Comparison of ENCODE assay signal across 17 cellular contexts in genomic region chr6:154187714-154188113, GRCh38.
"Had no signal": no experiment of that assay in that cellular context is flagged by ENCODE, and none has a peak within 500 bp of the region (broad histone marks: within the 10 kb centered on the region; RNA-seq: fewer than 3 reads in every experiment).

No MANE protein-coding gene starts in this region.

- DNase-seq: activated B cell treated with CpG ODN at 0.5 μM for 24 hours; activated CD4-positive, alpha-beta T cell treated with anti-CD3 and anti-CD28 coated beads, Interleukin-2, amount 10 ng/mL, durations not matched to agents 7 days and 5 days; activated naive CD4-positive, alpha-beta T cell treated with anti-CD3 and anti-CD28 coated beads for 36 hours; amniotic stem cell; body of pancreas; central memory CD4-positive, alpha-beta T cell; effector CD8-positive, alpha-beta T cell; foreskin melanocyte; heart left ventricle; naive B cell; posterior cingulate gyrus; substantia nigra; transverse colon had no signal

- H3K9me3 Mint-ChIP-seq: activated B cell treated with CpG ODN at 0.5 μM for 24 hours had no signal

- H3K27ac ChIP-seq: body of pancreas, coronary artery, heart left ventricle, neutrophil, transverse colon had no signal

- H3K36me3 Mint-ChIP-seq: naive B cell had no signal

- H3K4me1 Mint-ChIP-seq: activated B cell treated with CpG ODN at 0.5 μM for 24 hours, naive B cell had no signal

- H3K27me3 Mint-ChIP-seq: activated B cell treated with CpG ODN at 0.5 μM for 24 hours; activated CD4-positive, alpha-beta T cell treated with anti-CD3 and anti-CD28 coated beads, Interleukin-2, amount 10 ng/mL, durations not matched to agents 7 days and 5 days; naive B cell had no signal

- H3K27ac Mint-ChIP-seq: activated B cell treated with CpG ODN at 0.5 μM for 24 hours; activated CD4-positive, alpha-beta T cell treated with anti-CD3 and anti-CD28 coated beads, Interleukin-2, amount 10 ng/mL, durations not matched to agents 7 days and 5 days; activated T-helper 1 cell treated with anti-CD3 and anti-CD28 coated beads, Interleukin-12 subunit alpha, Interleukin-12 subunit beta, Interleukin-2, Interleukin-4 antibody, amounts not matched to agents 30 ng/mL and 10 ng/mL and 1 ng/mL, durations not matched to agents 14 hours and 24 hours and 36 hours; naive B cell; T-helper 1 cell treated with Interleukin-12 subunit alpha and Interleukin-12 subunit beta and Interleukin-4 antibody, amounts not matched to agents 30 μg/mL and 1 μg/mL, for 36 hours had no signal

- H3K4me3 Mint-ChIP-seq: activated B cell treated with CpG ODN at 0.5 μM for 24 hours; activated CD4-positive, alpha-beta T cell treated with anti-CD3 and anti-CD28 coated beads, Interleukin-2, amount 10 ng/mL, durations not matched to agents 7 days and 5 days; activated naive CD4-positive, alpha-beta T cell treated with anti-CD3 and anti-CD28 coated beads for 36 hours; activated T-helper 1 cell treated with anti-CD3 and anti-CD28 coated beads, Interleukin-12 subunit alpha, Interleukin-12 subunit beta, Interleukin-2, Interleukin-4 antibody, amounts not matched to agents 30 ng/mL and 10 ng/mL and 1 ng/mL, durations not matched to agents 14 hours and 24 hours and 36 hours; naive B cell; T-helper 1 cell treated with Interleukin-12 subunit alpha and Interleukin-12 subunit beta and Interleukin-4 antibody, amounts not matched to agents 30 μg/mL and 1 μg/mL, for 36 hours had no signal

- ATAC-seq: body of pancreas, heart left ventricle had no signal
